Comparison of ENCODE assay signal across 8 cellular contexts in genomic region chr17:43832168-43832975, GRCh38. TPM values are rescaled to one million over a fixed set of nuclear protein-coding genes. Genes with fewer than 3 reads are reported as not detected.
A peak's percentile ranks its signal among the peaks of the same experiment; 100 is the strongest.
DNase-seq lines count a peak whose midpoint lies in the region; ATAC-seq lines count a peak whose summit lies in the region.

No MANE protein-coding gene starts in this region.

- H3K4me3 ChIP-seq in H7 (ENCODE audit: insufficient read depth, low read depth, low read length): peak overlapping the region; percentile 67
- H3K4me3 ChIP-seq in duodenal mucosa (ENCODE audit: low read depth in 1 of 2, low read length in 2 of 2): peak overlapping the region; percentile 50 to 61

- peaks cover 5 to 8% of the 10 kb centered on the region in 2 donors for H3K4me1 ChIP-seq in duodenal mucosa (ENCODE audit: control insufficient read depth in 1 of 2, insufficient read depth in 2 of 2, low read length in 2 of 2)

- H3K27me3 ChIP-seq in H7 (ENCODE audit: control insufficient read depth, insufficient read depth, low read length) (peaks cover 13% of the 10 kb centered on the region), duodenal mucosa (ENCODE audit: control insufficient read depth in 1 of 2, insufficient read depth in 2 of 2, low read length in 2 of 2) (peaks cover 0 to 4% of the 10 kb centered on the region in 2 donors)

- H3K36me3 ChIP-seq in H7 (replicated peaks; ENCODE audit: control insufficient read depth, insufficient read depth, low read length) (no peaks in the 10 kb centered on the region), duodenal mucosa (ENCODE audit: control insufficient read depth in 1 of 2, insufficient read depth in 2 of 2, low read length in 2 of 2) (no peaks in the 10 kb centered on the region)

- in situ Hi-C loops in ACHN (cut with HindIII; ENCODE audit: low pct_ligation_motif_present, low pct_unique_long_range_greater_than_20kb, low sequenced_read_pairs): no loop called here

- no peaks in the 10 kb centered on the region for H3K9me3 ChIP-seq in duodenal mucosa (ENCODE audit: control insufficient read depth in 1 of 2, low read length in 2 of 2)

- DNase-seq in ACHN: peak; percentile 84
- peak; percentile 88 for DNase-seq in H7
- DNase-seq in SW480 (ENCODE audit: low spot score): peak; percentile 57
- peak; percentile 28 to 46 for DNase-seq in lung microvascular endothelial cell (ENCODE audit: low read depth in 2 of 2)
- DNase-seq in stromal cell of bone marrow (ENCODE audit: low read depth): peak; percentile 49

- H3K27ac ChIP-seq in duodenal mucosa (ENCODE audit: low read depth, low read length): no peak overlapping the region

- ATAC-seq in HG03521 (IDR thresholded peaks at IDR 0.05; ENCODE audit: unreplicated experiment) (no peak), GM21528 (IDR thresholded peaks at IDR 0.05; ENCODE audit: low FRiP score, unreplicated experiment) (no peak)

- peak overlapping the region in 1 of 2 donors; percentile 39 for H3K9ac ChIP-seq in duodenal mucosa (ENCODE audit: low read depth in 1 of 2, low read length in 2 of 2)

RNA-seq across cellular contexts. Expression of gene MPP3, which starts 0.6 kb away (rescaled TPM):
- 7.7 and 8.3 TPM in 2 replicates for total RNA-seq in H7 (2014; rRNA removed; shearing (Covaris generic))
- total RNA-seq in lung microvascular endothelial cell: 0.60 and 0.87 TPM in 2 replicates

RNA-seq across cellular contexts. Expression of gene CD300LG, which starts 14.6 kb away (rescaled TPM):
- not detected in 2 replicates for total RNA-seq in H7 (2014; rRNA removed; shearing (Covaris generic))
- under 0.01 TPM in 1 of 2 replicates, not detected in the other for total RNA-seq in lung microvascular endothelial cell

RNA-seq across cellular contexts. Expression of gene CFAP97D1, which starts 52.1 kb away (rescaled TPM):
- total RNA-seq in H7 (2014; rRNA removed; shearing (Covaris generic)): 0.21 and 0.37 TPM in 2 replicates
- total RNA-seq in lung microvascular endothelial cell: not detected in 2 replicates

RNA-seq across cellular contexts. Expression of gene DUSP3, which starts 53.6 kb away (rescaled TPM):
- total RNA-seq in H7 (2014; rRNA removed; shearing (Covaris generic)): 30.4 and 35.5 TPM in 2 replicates
- 41.6 and 76.2 TPM in 2 replicates for total RNA-seq in lung microvascular endothelial cell

Comparison
In these comparisons a context has a peak if more than half of its experiments do, and no peak if none do; other contexts are left out.
1. DNase-seq: peak in every context shown above with its lines; median percentile 88 in H7; 84 in ACHN; 57 in SW480; 49 in stromal cell of bone marrow; 37 in lung microvascular endothelial cell.